In genomic region chr22:37148031-37148651, GRCh38 we compare ENCODE assay signal across 13 cellular contexts. TPM values are rescaled to one million over a fixed set of nuclear protein-coding genes. Genes with fewer than 3 reads are reported as not detected.
DNase-seq lines count a peak whose midpoint lies in the region; ATAC-seq and TF ChIP-seq lines count a peak whose summit lies in the region.
"Had no signal": no experiment of that assay in that cellular context is flagged by ENCODE, and none has a peak within 500 bp of the region (broad histone marks: within the 10 kb centered on the region; RNA-seq: fewer than 3 reads in every experiment).

No MANE protein-coding gene starts in this region.

- H3K9me3 ChIP-seq in upper lobe of right lung = no peaks in the 10 kb centered on the region

- no peak for ATAC-seq in activated CD8-positive, alpha-beta T cell treated with anti-CD3 and anti-CD28 coated beads for 36 hours
- ATAC-seq in upper lobe of right lung = no peak
- ATAC-seq in HG02588 (IDR thresholded peaks at IDR 0.05; ENCODE audit: unreplicated experiment) = no peak
- ATAC-seq in HG02938 (IDR thresholded peaks at IDR 0.05; ENCODE audit: unreplicated experiment) = no peak

- CTCF ChIA-PET in activated CD8-positive, alpha-beta T cell treated with anti-CD3 and anti-CD28 coated beads for 36 hours (lab: Charles Lee) = interaction anchor here (0.7 to 8.0 kb wide), 11 partner anchors 16 to 444 kb away, joined by 3 to 119 read pairs (median 3); no protein-coding TSS in a partner anchor

- H3K9me3 Mint-ChIP-seq in activated CD8-positive, alpha-beta T cell treated with anti-CD3 and anti-CD28 coated beads for 36 hours = peaks cover 12% of the 10 kb centered on the region

- H3K36me3 ChIP-seq in upper lobe of right lung = no peaks in the 10 kb centered on the region

- TF ChIP-seq CTCF in activated CD8-positive, alpha-beta T cell treated with anti-CD3 and anti-CD28 coated beads for 36 hours (IDR thresholded peaks at IDR 0.05) = no peak
- peak; percentile 24 for TF ChIP-seq CTCF in epithelial cell of proximal tubule (conservative IDR thresholded peaks at IDR 0.05; ENCODE audit: low read depth, low read length)
- TF ChIP-seq CTCF in upper lobe of right lung (IDR thresholded peaks at IDR 0.05) = no peak

- H3K4me1 ChIP-seq in upper lobe of right lung = no peaks in the 10 kb centered on the region

- H3K27ac Mint-ChIP-seq in activated CD8-positive, alpha-beta T cell treated with anti-CD3 and anti-CD28 coated beads for 36 hours = peak overlapping the region; percentile 93

- H3K27me3 ChIP-seq in upper lobe of right lung = peaks cover 8% of the 10 kb centered on the region

- H3K4me3 Mint-ChIP-seq in activated CD8-positive, alpha-beta T cell treated with anti-CD3 and anti-CD28 coated beads for 36 hours = peak overlapping the region; percentile 87

- no peak overlapping the region for H3K27ac ChIP-seq in upper lobe of right lung

- H3K4me3 ChIP-seq in epithelial cell of proximal tubule (ENCODE audit: low read depth, low read length) (no peak overlapping the region), upper lobe of right lung (peak overlapping the region; percentile 34)

- peaks cover 65% of the 10 kb centered on the region for H3K4me1 Mint-ChIP-seq in activated CD8-positive, alpha-beta T cell treated with anti-CD3 and anti-CD28 coated beads for 36 hours (ENCODE audit: low read depth)

- intact Hi-C loops in activated CD8-positive, alpha-beta T cell treated with anti-CD3 and anti-CD28 coated beads for 36 hours (cut with micrococcal nuclease) = loop anchor here (2.0 to 10.0 kb wide), 2 partner anchors 25 to 47 kb away; no protein-coding TSS in a partner anchor
- intact Hi-C loops in upper lobe of right lung (cut with DNase I) = no loop called here

- H3K36me3 Mint-ChIP-seq in activated CD8-positive, alpha-beta T cell treated with anti-CD3 and anti-CD28 coated beads for 36 hours (ENCODE audit: low read depth) = peaks cover 77% of the 10 kb centered on the region

- DNase-seq in stimulated activated CD4-positive, alpha-beta T cell treated with anti-CD3 and anti-CD28 coated beads, Interleukin-4, amount 100 ng/mL, for 24 hours = peak; percentile 47
- DNase-seq in stimulated activated CD4-positive, alpha-beta T cell treated with anti-CD3 and anti-CD28 coated beads, Interleukin-12 subunit alpha, Interleukin-12 subunit beta, amount 100 ng/mL, for 4 hours = no peak
- peak; percentile 50 for DNase-seq in activated CD8-positive, alpha-beta T cell treated with anti-CD3 and anti-CD28 coated beads for 36 hours
- DNase-seq in epithelial cell of proximal tubule (ENCODE audit: low read depth) (no peak), upper lobe of right lung (no peak), amniotic stem cell (lab: John Stamatoyannopoulos, UW) (no peak)
- DNase-seq: NCI-H2081 treated with DMSO at 0.1 percent for 48 hours, occipital lobe had no signal

- POLR2A ChIA-PET in activated CD8-positive, alpha-beta T cell treated with anti-CD3 and anti-CD28 coated beads for 36 hours (lab: Charles Lee) = interaction anchor here (0.7 to 15.9 kb wide), 16 partner anchors 9 to 95 kb away, joined by 3 to 321 read pairs (median 8); partner anchors contain the start of gene RAC2

- H3K27me3 Mint-ChIP-seq in activated CD8-positive, alpha-beta T cell treated with anti-CD3 and anti-CD28 coated beads for 36 hours = no peaks in the 10 kb centered on the region

RNA-seq across cellular contexts. Expression of gene IL2RB, which starts 1.6 kb away (rescaled TPM):
- 100 to 1,000 TPM; 263 to 268 TPM for total RNA-seq in activated CD8-positive, alpha-beta T cell treated with anti-CD3 and anti-CD28 coated beads for 36 hours
- total RNA-seq in epithelial cell of proximal tubule (0.06 and 0.72 TPM in 2 replicates), upper lobe of right lung (10.6 TPM)
- total RNA-seq: fibroblast of lung, occipital lobe had no signal

RNA-seq across cellular contexts. Expression of gene TMPRSS6, which starts 38.6 kb away (rescaled TPM):
- 10 to 100 TPM; 11.3 to 12.4 TPM for total RNA-seq in activated CD8-positive, alpha-beta T cell treated with anti-CD3 and anti-CD28 coated beads for 36 hours
- total RNA-seq in epithelial cell of proximal tubule (not detected in 2 replicates), upper lobe of right lung (2.1 TPM)
- total RNA-seq: fibroblast of lung, kidney epithelial cell, occipital lobe, urinary bladder had no signal

RNA-seq across cellular contexts. Expression of gene C1QTNF6, which starts 39.9 kb away (rescaled TPM):
- total RNA-seq in activated CD8-positive, alpha-beta T cell treated with anti-CD3 and anti-CD28 coated beads for 36 hours = 1 to 10 TPM; 6.4 TPM
- total RNA-seq in epithelial cell of proximal tubule = 2.1 and 7.1 TPM in 2 replicates
- total RNA-seq in upper lobe of right lung = 6.1 TPM

Comparison
In these comparisons a context has a peak if more than half of its experiments do, and no peak if none do; other contexts are left out.
1. DNase-seq: peak in stimulated activated CD4-positive, alpha-beta T cell treated with anti-CD3 and anti-CD28 coated beads, Interleukin-4, amount 100 ng/mL, for 24 hours (single experiment) and activated CD8-positive, alpha-beta T cell treated with anti-CD3 and anti-CD28 coated beads for 36 hours (single experiment); none in stimulated activated CD4-positive, alpha-beta T cell treated with anti-CD3 and anti-CD28 coated beads, Interleukin-12 subunit alpha, Interleukin-12 subunit beta, amount 100 ng/mL, for 4 hours (single experiment), epithelial cell of proximal tubule (single experiment), upper lobe of right lung (single experiment) and amniotic stem cell (single experiment).
2. RNA of gene IL2RB, which starts 1.6 kb away (total RNA-seq): 263 to 268 TPM in activated CD8-positive, alpha-beta T cell treated with anti-CD3 and anti-CD28 coated beads for 36 hours; 10.6 TPM in upper lobe of right lung (single experiment) and 0.06 to 0.72 TPM in epithelial cell of proximal tubule; every median in the first group is over 10 times any median in the second.